Comparison of ENCODE assay signal across 26 cellular contexts in the genomic region with DNA sequence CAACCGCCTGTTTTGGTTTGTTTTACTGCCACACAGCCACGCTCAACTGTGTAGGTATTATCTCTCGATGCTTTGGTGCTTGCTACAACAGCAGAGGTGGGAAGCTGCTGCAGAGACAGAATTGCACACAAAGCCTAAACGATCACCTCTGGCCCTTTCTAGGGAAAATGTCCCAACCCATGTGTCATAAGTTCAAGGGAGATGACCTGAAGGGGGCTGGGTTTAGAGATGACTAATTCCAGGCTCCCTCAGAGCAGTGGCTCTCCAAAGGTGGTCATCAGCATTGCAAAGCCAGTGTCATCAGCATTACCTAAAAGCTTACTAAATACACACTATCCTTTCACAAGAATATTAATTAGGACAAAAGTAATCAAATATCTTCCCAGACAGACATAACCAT.
"Had no signal": no experiment of that assay in that cellular context is flagged by ENCODE, and none has a peak within 500 bp of the region (broad histone marks: within the 10 kb centered on the region; RNA-seq: fewer than 3 reads in every experiment).

No MANE protein-coding gene starts in this region.

- H3K4me2 ChIP-seq: neural progenitor cell had no signal

- ATAC-seq: mucosa of descending colon; psoas muscle; right cardiac atrium; stimulated activated naive CD8-positive, alpha-beta T cell treated with anti-CD3 and anti-CD28 coated beads, Interleukin-15, amount 100 ng/mL, for 72 hours had no signal

- H3K27ac Mint-ChIP-seq: activated CD4-positive, alpha-beta T cell treated with anti-CD3 and anti-CD28 coated beads, Interleukin-2, amount 10 ng/mL, durations not matched to agents 7 days and 5 days; memory B cell; naive B cell; neural progenitor cell had no signal

- H3K4me3 Mint-ChIP-seq: activated CD4-positive, alpha-beta T cell treated with anti-CD3 and anti-CD28 coated beads, Interleukin-2, amount 10 ng/mL, durations not matched to agents 7 days and 5 days; memory B cell; naive B cell; neural progenitor cell; stimulated activated naive CD8-positive, alpha-beta T cell treated with anti-CD3 and anti-CD28 coated beads, Interleukin-15, amount 100 ng/mL, for 72 hours had no signal

- H3K9me3 ChIP-seq: left ventricle myocardium inferior, mucosa of descending colon, psoas muscle, suprapubic skin, transverse colon, vagina had no signal

- H3K27ac ChIP-seq: neural progenitor cell, suprapubic skin, transverse colon, vagina had no signal

- FAIRE-seq: colon, frontal cortex, kidney had no signal

- H3K4me3 ChIP-seq: left ventricle myocardium inferior, mucosa of descending colon, neural progenitor cell, psoas muscle, skin epidermis, suprapubic skin, transverse colon, vagina had no signal

- H3K4me1 Mint-ChIP-seq: neural progenitor cell had no signal

- H3K27me3 Mint-ChIP-seq: activated CD4-positive, alpha-beta T cell treated with anti-CD3 and anti-CD28 coated beads, Interleukin-2, amount 10 ng/mL, durations not matched to agents 7 days and 5 days; memory B cell; naive B cell; stimulated activated naive CD8-positive, alpha-beta T cell treated with anti-CD3 and anti-CD28 coated beads, Interleukin-15, amount 100 ng/mL, for 72 hours had no signal

- H3K4me1 ChIP-seq: neural progenitor cell had no signal

- H2AFZ ChIP-seq: neural progenitor cell had no signal

- H3K9me3 Mint-ChIP-seq: activated CD4-positive, alpha-beta T cell treated with anti-CD3 and anti-CD28 coated beads, Interleukin-2, amount 10 ng/mL, durations not matched to agents 7 days and 5 days; memory B cell; naive B cell; neural progenitor cell; stimulated activated naive CD8-positive, alpha-beta T cell treated with anti-CD3 and anti-CD28 coated beads, Interleukin-15, amount 100 ng/mL, for 72 hours had no signal

- H3K9ac ChIP-seq: neural progenitor cell had no signal

- H3K27me3 ChIP-seq: brain microvascular endothelial cell, dorsolateral prefrontal cortex, neural progenitor cell, suprapubic skin, transverse colon, vagina had no signal

- DNase-seq: activated CD4-positive, alpha-beta T cell treated with anti-CD3 and anti-CD28 coated beads, Interleukin-2, amount 10 ng/mL, durations not matched to agents 7 days and 5 days; activated CD4-positive, CD25-positive, alpha-beta regulatory T cell; activated CD8-positive, alpha-beta memory T cell treated with anti-CD3 and anti-CD28 coated beads for 24 hours; activated CD8-positive, alpha-beta memory T cell treated with anti-CD3 and anti-CD28 coated beads, Interleukin-2, amount 50 U/mL, for 48 hours; anterior cingulate cortex; brain microvascular endothelial cell; central memory CD4-positive, alpha-beta T cell; dorsolateral prefrontal cortex; head of caudate nucleus; kidney; left ventricle myocardium inferior; mucosa of descending colon; naive B cell; psoas muscle; right cardiac atrium; stimulated activated naive CD8-positive, alpha-beta T cell treated with anti-CD3 and anti-CD28 coated beads, Interleukin-15, amount 100 ng/mL, for 72 hours; T-helper 1 cell; T-helper 9 cell; transverse colon had no signal
